ENCODE assay signal across 32 cellular contexts in genomic region chr7:2369139-2369538, GRCh38.
"Had no signal": no experiment of that assay in that cellular context is flagged by ENCODE, and none has a peak within 500 bp of the region (broad histone marks: within the 10 kb centered on the region; RNA-seq: fewer than 3 reads in every experiment).

No MANE protein-coding gene starts in this region.

- H3K4me1 ChIP-seq: esophagus squamous epithelium, gastroesophageal sphincter, heart right ventricle had no signal

- H3K27ac Mint-ChIP-seq: activated CD4-positive, alpha-beta memory T cell treated with anti-CD3 and anti-CD28 coated beads for 36 hours; activated CD4-positive, alpha-beta T cell treated with anti-CD3 and anti-CD28 coated beads for 36 hours; activated CD4-positive, alpha-beta T cell treated with anti-CD3 and anti-CD28 coated beads, Interleukin-2, amount 10 ng/mL, durations not matched to agents 24 days and 14 days; activated CD8-positive, alpha-beta memory T cell treated with anti-CD3 and anti-CD28 coated beads, Interleukin-2, amount 10 ng/mL, durations not matched to agents 7 days and 5 days; activated CD8-positive, alpha-beta T cell treated with anti-CD3 and anti-CD28 coated beads, Interleukin-2, amount 10 ng/mL, durations not matched to agents 7 days and 5 days; activated naive CD4-positive, alpha-beta T cell treated with anti-CD3 and anti-CD28 coated beads for 36 hours; activated T-helper 1 cell treated with anti-CD3 and anti-CD28 coated beads, Interleukin-12 subunit alpha, Interleukin-12 subunit beta, Interleukin-2, Interleukin-4 antibody, amounts not matched to agents 30 ng/mL and 10 ng/mL and 1 ng/mL, durations not matched to agents 14 hours and 24 hours and 36 hours; activated T-helper 2 cell treated with anti-CD3 and anti-CD28 coated beads, Interferon-gamma antibody, Interleukin-2, Interleukin-4, amounts not matched to agents 10 μg/mL and 5 μg/mL and 100 μg/mL, durations not matched to agents 14 hours and 24 hours and 36 hours; effector memory CD8-positive, alpha-beta T cell; T-helper 17 cell; T-helper 2 cell treated with Interferon-gamma antibody and Interleukin-4, amounts not matched to agents 5 μg/mL and 100 μg/mL, for 36 hours had no signal

- H3K27me3 Mint-ChIP-seq: activated CD4-positive, alpha-beta memory T cell treated with anti-CD3 and anti-CD28 coated beads for 36 hours; activated CD4-positive, alpha-beta T cell treated with anti-CD3 and anti-CD28 coated beads for 36 hours; activated CD4-positive, alpha-beta T cell treated with anti-CD3 and anti-CD28 coated beads, Interleukin-2, amount 10 ng/mL, durations not matched to agents 24 days and 14 days; activated CD8-positive, alpha-beta memory T cell treated with anti-CD3 and anti-CD28 coated beads, Interleukin-2, amount 10 ng/mL, durations not matched to agents 7 days and 5 days; activated naive CD8-positive, alpha-beta T cell; effector memory CD8-positive, alpha-beta T cell; T-helper 17 cell had no signal

- H3K27me3 ChIP-seq: brain microvascular endothelial cell, esophagus squamous epithelium, gastroesophageal sphincter, heart right ventricle, hepatocyte had no signal

- H3K4me3 Mint-ChIP-seq: activated CD4-positive, alpha-beta memory T cell treated with anti-CD3 and anti-CD28 coated beads for 36 hours; activated CD4-positive, alpha-beta T cell treated with anti-CD3 and anti-CD28 coated beads for 36 hours; activated CD4-positive, alpha-beta T cell treated with anti-CD3 and anti-CD28 coated beads, Interleukin-2, amount 10 ng/mL, durations not matched to agents 24 days and 14 days; activated CD8-positive, alpha-beta memory T cell treated with anti-CD3 and anti-CD28 coated beads, Interleukin-2, amount 10 ng/mL, durations not matched to agents 7 days and 5 days; activated CD8-positive, alpha-beta T cell treated with anti-CD3 and anti-CD28 coated beads, Interleukin-2, amount 10 ng/mL, durations not matched to agents 7 days and 5 days; activated naive CD4-positive, alpha-beta T cell treated with anti-CD3 and anti-CD28 coated beads for 36 hours; activated naive CD8-positive, alpha-beta T cell; activated T-helper 1 cell treated with anti-CD3 and anti-CD28 coated beads, Interleukin-12 subunit alpha, Interleukin-12 subunit beta, Interleukin-2, Interleukin-4 antibody, amounts not matched to agents 30 ng/mL and 10 ng/mL and 1 ng/mL, durations not matched to agents 14 hours and 24 hours and 36 hours; effector memory CD8-positive, alpha-beta T cell; T-helper 17 cell; T-helper 2 cell treated with Interferon-gamma antibody and Interleukin-4, amounts not matched to agents 5 μg/mL and 100 μg/mL, for 36 hours had no signal

- H3K9me3 Mint-ChIP-seq: activated CD4-positive, alpha-beta memory T cell treated with anti-CD3 and anti-CD28 coated beads for 36 hours; activated CD4-positive, alpha-beta T cell treated with anti-CD3 and anti-CD28 coated beads, Interleukin-2, amount 10 ng/mL, durations not matched to agents 24 days and 14 days; activated naive CD4-positive, alpha-beta T cell treated with anti-CD3 and anti-CD28 coated beads for 36 hours; activated T-helper 1 cell treated with anti-CD3 and anti-CD28 coated beads, Interleukin-12 subunit alpha, Interleukin-12 subunit beta, Interleukin-2, Interleukin-4 antibody, amounts not matched to agents 30 ng/mL and 10 ng/mL and 1 ng/mL, durations not matched to agents 14 hours and 24 hours and 36 hours; activated T-helper 2 cell treated with anti-CD3 and anti-CD28 coated beads, Interferon-gamma antibody, Interleukin-2, Interleukin-4, amounts not matched to agents 10 μg/mL and 5 μg/mL and 100 μg/mL, durations not matched to agents 14 hours and 24 hours and 36 hours; effector memory CD8-positive, alpha-beta T cell; T-helper 2 cell treated with Interferon-gamma antibody and Interleukin-4, amounts not matched to agents 5 μg/mL and 100 μg/mL, for 36 hours had no signal

- H3K27ac ChIP-seq: brain microvascular endothelial cell, epithelial cell of prostate, esophagus squamous epithelium, gastroesophageal sphincter, heart right ventricle, hepatocyte had no signal

- H3K4me3 ChIP-seq: esophagus squamous epithelium, gastroesophageal sphincter, heart right ventricle, hepatocyte had no signal

- H3K4me1 Mint-ChIP-seq: activated CD4-positive, alpha-beta T cell treated with anti-CD3 and anti-CD28 coated beads for 36 hours; activated CD4-positive, alpha-beta T cell treated with anti-CD3 and anti-CD28 coated beads, Interleukin-2, amount 10 ng/mL, durations not matched to agents 24 days and 14 days; activated CD8-positive, alpha-beta memory T cell treated with anti-CD3 and anti-CD28 coated beads, Interleukin-2, amount 10 ng/mL, durations not matched to agents 7 days and 5 days had no signal

- H3K36me3 Mint-ChIP-seq: activated naive CD8-positive, alpha-beta T cell had no signal

- DNase-seq: activated CD4-positive, alpha-beta memory T cell treated with anti-CD3 and anti-CD28 coated beads for 36 hours; activated CD4-positive, alpha-beta T cell treated with anti-CD3 and anti-CD28 coated beads for 36 hours; activated CD4-positive, alpha-beta T cell treated with anti-CD3 and anti-CD28 coated beads, Interleukin-2, amount 10 ng/mL, durations not matched to agents 24 days and 14 days; activated CD4-positive, CD25-positive, alpha-beta regulatory T cell; activated CD4-positive, CD25-positive, alpha-beta regulatory T cell treated with anti-CD3 and anti-CD28 coated beads, Interleukin-2, amount 50 U/mL, for 72 hours; activated CD8-positive, alpha-beta memory T cell treated with anti-CD3 and anti-CD28 coated beads, Interleukin-2, amount 10 ng/mL, durations not matched to agents 7 days and 5 days; activated CD8-positive, alpha-beta memory T cell treated with anti-CD3 and anti-CD28 coated beads, Interleukin-2, amount 50 U/mL, for 4 hours; activated CD8-positive, alpha-beta T cell treated with anti-CD3 and anti-CD28 coated beads, Interleukin-2, amount 10 ng/mL, durations not matched to agents 7 days and 5 days; activated effector memory CD4-positive, alpha-beta T cell treated with anti-CD3 and anti-CD28 coated beads, Interleukin-2, amount 50 U/mL, for 16 hours; activated naive CD4-positive, alpha-beta T cell treated with anti-CD3 and anti-CD28 coated beads for 36 hours; activated T-cell treated with anti-CD3 and anti-CD28 coated beads, Interleukin-2, amount 50 U/mL, for 1 hour; activated T-cell treated with anti-CD3 and anti-CD28 coated beads, Interleukin-2, amount 50 U/mL, for 48 hours; amniotic stem cell; anterior cingulate cortex; brain microvascular endothelial cell; caudate nucleus; cortex of kidney; dermis blood vessel endothelial cell; effector CD4-positive, alpha-beta T cell; effector memory CD8-positive, alpha-beta T cell; esophagus squamous epithelium; foreskin melanocyte; heart right ventricle; T-helper 17 cell; T1000 had no signal

- H3K9me3 ChIP-seq: esophagus squamous epithelium, gastroesophageal sphincter, heart right ventricle had no signal
